17 cellular contexts compared by ENCODE assay signal in the genomic region with DNA sequence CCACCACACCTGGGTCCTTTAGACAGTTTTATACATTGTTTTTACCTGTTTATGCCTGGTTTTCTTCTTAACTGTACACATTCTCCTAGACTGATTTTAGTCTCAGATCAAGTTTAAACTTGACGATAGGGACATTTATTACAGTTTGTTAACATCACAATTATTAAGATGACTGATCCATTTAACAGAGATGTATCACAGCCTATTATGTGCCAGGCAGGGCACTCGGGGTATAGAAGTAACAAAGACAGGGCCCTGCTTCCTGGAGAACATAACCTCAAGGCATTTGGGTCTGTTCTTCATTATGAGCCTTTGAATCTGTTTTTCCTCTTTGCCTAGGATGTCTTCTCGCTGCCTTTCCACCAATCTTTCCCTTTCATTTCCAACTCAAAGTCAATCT.
DNase-seq lines count a peak whose midpoint lies in the region; ATAC-seq and TF ChIP-seq lines count a peak whose summit lies in the region.
"Had no signal": no experiment of that assay in that cellular context is flagged by ENCODE, and none has a peak within 500 bp of the region (broad histone marks: within the 10 kb centered on the region; RNA-seq: fewer than 3 reads in every experiment).

No MANE protein-coding gene starts in this region.

- peaks cover 82% of the 10 kb centered on the region for H3K4me1 Mint-ChIP-seq in activated naive CD4-positive, alpha-beta T cell treated with anti-CD3 and anti-CD28 coated beads, Interleukin-2, amount 50 U/mL, for 24 hours
- H3K4me1 Mint-ChIP-seq in activated naive CD4-positive, alpha-beta T cell treated with anti-CD3 and anti-CD28 coated beads for 36 hours (ENCODE audit: low read depth) = peaks cover 67% of the 10 kb centered on the region
- peaks cover 33 to 64% of the 10 kb centered on the region in 2 donors for H3K4me1 Mint-ChIP-seq in effector memory CD8-positive, alpha-beta T cell (ENCODE audit: low read depth in 2 of 2)
- H3K4me1 Mint-ChIP-seq in stimulated activated effector memory CD8-positive, alpha-beta T cell treated with anti-CD3 and anti-CD28 coated beads, Interleukin-12 subunit alpha, Interleukin-12 subunit beta, amount 100 ng/mL, for 72 hours = peaks cover 54% of the 10 kb centered on the region

- intact Hi-C loops in activated naive CD4-positive, alpha-beta T cell treated with anti-CD3 and anti-CD28 coated beads for 36 hours (cut with micrococcal nuclease) = no loop called here

- DNase-seq in activated naive CD4-positive, alpha-beta T cell treated with anti-CD3 and anti-CD28 coated beads for 36 hours = no peak
- no peak for DNase-seq in effector memory CD8-positive, alpha-beta T cell
- DNase-seq in stimulated activated effector memory CD8-positive, alpha-beta T cell treated with anti-CD3 and anti-CD28 coated beads, Interleukin-12 subunit alpha, Interleukin-12 subunit beta, amount 100 ng/mL, for 72 hours (ENCODE audit: low spot score in 2 of 2) = no peak
- DNase-seq in HT-29 (ENCODE audit: low spot score) (no peak), AML-193 (lab: John Stamatoyannopoulos, UW) (no peak)
- DNase-seq: DMS79 treated with DMSO at 0.1 percent for 48 hours, NCI-H1105, NCI-H1694, NCI-H2081 treated with DMSO at 0.1 percent for 48 hours, NCI-H446 treated with DMSO at 0.1 percent for 48 hours, NCI-H69, Peyer's patch had no signal

- H3K27ac Mint-ChIP-seq in activated naive CD4-positive, alpha-beta T cell treated with anti-CD3 and anti-CD28 coated beads, Interleukin-2, amount 50 U/mL, for 24 hours = peak overlapping the region; percentile 75
- no peak overlapping the region for H3K27ac Mint-ChIP-seq in activated naive CD4-positive, alpha-beta T cell treated with anti-CD3 and anti-CD28 coated beads for 36 hours
- H3K27ac Mint-ChIP-seq in effector memory CD8-positive, alpha-beta T cell = peak overlapping the region; percentile 95 to 98
- peak overlapping the region; percentile 93 for H3K27ac Mint-ChIP-seq in stimulated activated effector memory CD8-positive, alpha-beta T cell treated with anti-CD3 and anti-CD28 coated beads, Interleukin-12 subunit alpha, Interleukin-12 subunit beta, amount 100 ng/mL, for 72 hours

- peaks cover 24% of the 10 kb centered on the region for H3K36me3 Mint-ChIP-seq in activated naive CD4-positive, alpha-beta T cell treated with anti-CD3 and anti-CD28 coated beads, Interleukin-2, amount 50 U/mL, for 24 hours
- H3K36me3 Mint-ChIP-seq in activated naive CD4-positive, alpha-beta T cell treated with anti-CD3 and anti-CD28 coated beads for 36 hours (ENCODE audit: low read depth) = peaks cover 12% of the 10 kb centered on the region
- peaks cover 22% of the 10 kb centered on the region for H3K36me3 Mint-ChIP-seq in effector memory CD8-positive, alpha-beta T cell (ENCODE audit: insufficient read depth)
- no peaks in the 10 kb centered on the region for H3K36me3 Mint-ChIP-seq in stimulated activated effector memory CD8-positive, alpha-beta T cell treated with anti-CD3 and anti-CD28 coated beads, Interleukin-12 subunit alpha, Interleukin-12 subunit beta, amount 100 ng/mL, for 72 hours

- CTCF ChIA-PET in activated naive CD4-positive, alpha-beta T cell treated with anti-CD3 and anti-CD28 coated beads for 36 hours (lab: Charles Lee) = no interaction called here

- H3K4me3 Mint-ChIP-seq in activated naive CD4-positive, alpha-beta T cell treated with anti-CD3 and anti-CD28 coated beads, Interleukin-2, amount 50 U/mL, for 24 hours = no peak overlapping the region
- H3K4me3 Mint-ChIP-seq in activated naive CD4-positive, alpha-beta T cell treated with anti-CD3 and anti-CD28 coated beads for 36 hours = no peak overlapping the region
- peak overlapping the region in 1 of 2 donors; percentile 11 for H3K4me3 Mint-ChIP-seq in effector memory CD8-positive, alpha-beta T cell
- no peak overlapping the region for H3K4me3 Mint-ChIP-seq in stimulated activated effector memory CD8-positive, alpha-beta T cell treated with anti-CD3 and anti-CD28 coated beads, Interleukin-12 subunit alpha, Interleukin-12 subunit beta, amount 100 ng/mL, for 72 hours

- H3K9me3 Mint-ChIP-seq in activated naive CD4-positive, alpha-beta T cell treated with anti-CD3 and anti-CD28 coated beads, Interleukin-2, amount 50 U/mL, for 24 hours = peaks cover 11% of the 10 kb centered on the region
- peaks cover 19% of the 10 kb centered on the region for H3K9me3 Mint-ChIP-seq in activated naive CD4-positive, alpha-beta T cell treated with anti-CD3 and anti-CD28 coated beads for 36 hours
- peaks cover 0 to 3% of the 10 kb centered on the region in 2 donors for H3K9me3 Mint-ChIP-seq in effector memory CD8-positive, alpha-beta T cell
- H3K9me3 Mint-ChIP-seq in stimulated activated effector memory CD8-positive, alpha-beta T cell treated with anti-CD3 and anti-CD28 coated beads, Interleukin-12 subunit alpha, Interleukin-12 subunit beta, amount 100 ng/mL, for 72 hours = peaks cover 6% of the 10 kb centered on the region

- no peaks in the 10 kb centered on the region for H3K27me3 Mint-ChIP-seq in activated naive CD4-positive, alpha-beta T cell treated with anti-CD3 and anti-CD28 coated beads, Interleukin-2, amount 50 U/mL, for 24 hours
- H3K27me3 Mint-ChIP-seq in activated naive CD4-positive, alpha-beta T cell treated with anti-CD3 and anti-CD28 coated beads for 36 hours (ENCODE audit: low read depth) = no peaks in the 10 kb centered on the region
- H3K27me3 Mint-ChIP-seq in effector memory CD8-positive, alpha-beta T cell = no peaks in the 10 kb centered on the region

- ATAC-seq in SK-N-SH treated with all-trans-retinoic acid at 6 μM for 48 hours = peak; percentile 85
- ATAC-seq in effector memory CD8-positive, alpha-beta T cell (replicated peaks) = no peak
- ATAC-seq in stimulated activated effector memory CD8-positive, alpha-beta T cell treated with anti-CD3 and anti-CD28 coated beads, Interleukin-12 subunit alpha, Interleukin-12 subunit beta, amount 100 ng/mL, for 72 hours = no peak
- no peak for ATAC-seq in HG03571 (IDR thresholded peaks at IDR 0.05; ENCODE audit: unreplicated experiment)
- ATAC-seq: K562, Right ventricle myocardium inferior had no signal

TF ChIP-seq in SK-N-SH treated with all-trans-retinoic acid at 6 μM for 48 hours, 23 proteins besides CTCF, POLR2A, EP300 and RAD21:
- TF ChIP-seq, protein P1, sequence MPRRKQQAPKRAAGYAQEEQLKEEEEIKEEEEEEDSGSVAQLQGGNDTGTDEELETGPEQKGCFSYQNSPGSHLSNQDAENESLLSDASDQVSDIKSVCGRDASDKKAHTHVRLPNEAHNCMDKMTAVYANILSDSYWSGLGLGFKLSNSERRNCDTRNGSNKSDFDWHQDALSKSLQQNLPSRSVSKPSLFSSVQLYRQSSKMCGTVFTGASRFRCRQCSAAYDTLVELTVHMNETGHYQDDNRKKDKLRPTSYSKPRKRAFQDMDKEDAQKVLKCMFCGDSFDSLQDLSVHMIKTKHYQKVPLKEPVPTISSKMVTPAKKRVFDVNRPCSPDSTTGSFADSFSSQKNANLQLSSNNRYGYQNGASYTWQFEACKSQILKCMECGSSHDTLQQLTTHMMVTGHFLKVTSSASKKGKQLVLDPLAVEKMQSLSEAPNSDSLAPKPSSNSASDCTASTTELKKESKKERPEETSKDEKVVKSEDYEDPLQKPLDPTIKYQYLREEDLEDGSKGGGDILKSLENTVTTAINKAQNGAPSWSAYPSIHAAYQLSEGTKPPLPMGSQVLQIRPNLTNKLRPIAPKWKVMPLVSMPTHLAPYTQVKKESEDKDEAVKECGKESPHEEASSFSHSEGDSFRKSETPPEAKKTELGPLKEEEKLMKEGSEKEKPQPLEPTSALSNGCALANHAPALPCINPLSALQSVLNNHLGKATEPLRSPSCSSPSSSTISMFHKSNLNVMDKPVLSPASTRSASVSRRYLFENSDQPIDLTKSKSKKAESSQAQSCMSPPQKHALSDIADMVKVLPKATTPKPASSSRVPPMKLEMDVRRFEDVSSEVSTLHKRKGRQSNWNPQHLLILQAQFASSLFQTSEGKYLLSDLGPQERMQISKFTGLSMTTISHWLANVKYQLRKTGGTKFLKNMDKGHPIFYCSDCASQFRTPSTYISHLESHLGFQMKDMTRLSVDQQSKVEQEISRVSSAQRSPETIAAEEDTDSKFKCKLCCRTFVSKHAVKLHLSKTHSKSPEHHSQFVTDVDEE (CRISPR knock-in tag; IDR thresholded peaks at IDR 0.05) = no peak
- TF ChIP-seq TCF4 (CRISPR knock-in tag; IDR thresholded peaks at IDR 0.05; ENCODE audit: borderline replicate concordance) = no peak
TF ChIP-seq in SK-N-SH treated with all-trans-retinoic acid at 6 μM for 48 hours: peak in this region for 0.
